Comparison of ENCODE assay signal across 8 cellular contexts in genomic region chr3:120094776-120095225, GRCh38. TPM values are rescaled to one million over a fixed set of nuclear protein-coding genes. Genes with fewer than 3 reads are reported as not detected.
A peak's percentile ranks its signal among the peaks of the same experiment; 100 is the strongest.
DNase-seq lines count a peak whose midpoint lies in the region; ATAC-seq and TF ChIP-seq lines count a peak whose summit lies in the region.

No MANE protein-coding gene starts in this region.

- peak overlapping the region; percentile 100 for H3K27ac ChIP-seq in colonic mucosa

- DNase-seq in AG08395 (ENCODE audit: low spot score) (peak; percentile 97), NCI-H146 treated with DMSO at 0.1 percent for 48 hours (lab: John Stamatoyannopoulos, UW; ENCODE audit: unreplicated experiment) (peak; percentile 100), SW480 (ENCODE audit: low spot score) (peak; percentile 99), colonic mucosa (peak; percentile 100), kidney tubule cell (ENCODE audit: low spot score) (peak; percentile 100)
- peak; percentile 99 for DNase-seq in stimulated activated CD4-positive, alpha-beta T cell treated with anti-CD3 and anti-CD28 coated beads, Interleukin-4, amount 100 ng/mL, for 1 hour

- H3K4me3 ChIP-seq in colonic mucosa, result peak overlapping the region; percentile 88

- TF ChIP-seq CTCF in colonic mucosa (IDR thresholded peaks at IDR 0.05), result no peak

- H3K9ac ChIP-seq in colonic mucosa (ENCODE audit: low read depth in 2 of 2, low read length in 2 of 2), result peak overlapping the region; percentile 98 to 100

- H3K36me3 ChIP-seq in colonic mucosa, result no peaks in the 10 kb centered on the region

- H3K4me1 ChIP-seq in colonic mucosa, result peaks cover 12% of the 10 kb centered on the region

- ATAC-seq in GM18502 (IDR thresholded peaks at IDR 0.05; ENCODE audit: poor library complexity, unreplicated experiment) (peak; percentile 73), HG02943 (IDR thresholded peaks at IDR 0.05; ENCODE audit: low read depth, unreplicated experiment) (peak; percentile 70)

- intact Hi-C loops in colonic mucosa (cut with DNase I), result loop anchor here (10.0 kb wide), 1 partner anchor 200 kb away; no protein-coding TSS in a partner anchor

- no peaks in the 10 kb centered on the region for H3K27me3 ChIP-seq in colonic mucosa

- H3K9me3 ChIP-seq in colonic mucosa, result no peaks in the 10 kb centered on the region

RNA-seq across cellular contexts. Expression of gene GSK3B, which starts 0.6 kb away (rescaled TPM):
- total RNA-seq in colonic mucosa, result 10 to 100 TPM; 34.4 to 43.6 TPM

Comparison
In these comparisons a context has a peak if more than half of its experiments do, and no peak if none do; other contexts are left out.
1. Peak in every context shown above with its lines: DNase-seq, ATAC-seq, H3K4me3 ChIP-seq and H3K27ac ChIP-seq.